34 cellular contexts compared by ENCODE assay signal in genomic region chrY:21459648-21460047, GRCh38. TPM values are rescaled to one million over a fixed set of nuclear protein-coding genes. Genes with fewer than 3 reads are reported as not detected.
"Had no signal": no experiment of that assay in that cellular context is flagged by ENCODE, and none has a peak within 500 bp of the region (broad histone marks: within the 10 kb centered on the region; RNA-seq: fewer than 3 reads in every experiment).

No MANE protein-coding gene starts in this region.

- H3K36me3 ChIP-seq: lower lobe of right lung, neural progenitor cell, neutrophil, right atrium auricular region, spleen, suprapubic skin, thoracic aorta, tibial artery, upper lobe of right lung had no signal

- H3K79me2 ChIP-seq: hepatocyte, parathyroid adenoma had no signal

- H3K27me3 ChIP-seq: hepatocyte, neural progenitor cell, neutrophil, right atrium auricular region, spleen, suprapubic skin, tibial artery, upper lobe of right lung had no signal

- H3K9ac ChIP-seq: neural progenitor cell, parathyroid adenoma had no signal

- DNase-seq: kidney glomerular epithelial cell; left cardiac atrium; lower lobe of right lung; mammary epithelial cell; mesenchymal stem cell; naive B cell; natural killer cell; nephron progenitor cell; occipital lobe; psoas muscle; small intestine; spleen; stimulated activated CD4-positive, alpha-beta T cell treated with anti-CD3 and anti-CD28 coated beads, Interleukin-4, amount 100 ng/mL, for 24 hours; stimulated activated naive CD4-positive, alpha-beta T cell; tibial artery; trophoblast cell; upper lobe of right lung had no signal

- H3K27ac ChIP-seq: hepatocyte, lower lobe of right lung, neural progenitor cell, neutrophil, parathyroid adenoma, psoas muscle, right atrium auricular region, spleen, suprapubic skin, thoracic aorta, tibial artery, upper lobe of right lung had no signal

- H3K4me3 ChIP-seq: hepatocyte, lower lobe of right lung, neural progenitor cell, psoas muscle, right atrium auricular region, spleen, suprapubic skin, thoracic aorta, tibial artery, upper lobe of right lung had no signal

- H2AFZ ChIP-seq: hepatocyte, neural progenitor cell, parathyroid adenoma had no signal

- ATAC-seq: left cardiac atrium; left lobe of liver; lower lobe of right lung; natural killer cell; psoas muscle; sciatic nerve; stimulated activated effector memory CD8-positive, alpha-beta T cell treated with anti-CD3 and anti-CD28 coated beads, Interleukin-12 subunit alpha, Interleukin-12 subunit beta, amount 100 ng/mL, for 72 hours; upper lobe of right lung had no signal

- H3K4me2 ChIP-seq: hepatocyte, neural progenitor cell had no signal

- H3K9me3 ChIP-seq: lower lobe of right lung, neutrophil, psoas muscle, right atrium auricular region, spleen, suprapubic skin, thoracic aorta, tibial artery, upper lobe of right lung had no signal

- FAIRE-seq: keratinocyte, small intestine, urothelium cell line had no signal

- H3K4me1 ChIP-seq: lower lobe of right lung, neural progenitor cell, parathyroid adenoma, psoas muscle, right atrium auricular region, spleen, suprapubic skin, tibial artery, upper lobe of right lung had no signal

RNA-seq across cellular contexts. Expression of gene RBMY1B, which starts 51.5 kb away (rescaled TPM):
- total RNA-seq: hepatocyte, left cardiac atrium, left lobe of liver, liver, lower lobe of right lung, mammary epithelial cell, mucosa of gallbladder, natural killer cell, occipital lobe, osteocyte, posterior vena cava, psoas muscle, right atrium auricular region, sciatic nerve, spleen, subcutaneous adipose tissue, suprapubic skin, thoracic aorta, upper lobe of right lung had no signal
- polyA plus RNA-seq: hepatocyte, keratinocyte, liver, mammary epithelial cell, psoas muscle, small intestine, spleen had no signal
